ENCODE assay signal across 25 cellular contexts in the genomic region with DNA sequence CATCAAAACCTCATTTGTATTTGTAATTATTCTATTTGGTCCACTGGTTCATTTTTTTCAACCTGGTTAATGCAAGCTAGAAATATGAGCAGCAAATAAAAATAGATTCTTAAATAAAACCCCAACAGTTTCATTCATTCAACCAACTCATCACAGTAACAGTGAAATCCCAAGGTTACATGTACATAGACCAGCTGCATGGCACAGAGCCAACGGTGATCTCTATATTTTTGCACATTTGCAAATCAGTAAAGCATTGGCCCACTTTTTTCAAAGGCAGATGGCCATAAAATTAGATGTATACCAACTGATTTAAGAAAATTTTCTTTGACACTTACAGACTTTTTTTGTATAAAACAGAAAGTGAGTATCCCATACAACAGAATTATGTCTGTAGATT. TPM values are rescaled to one million over a fixed set of nuclear protein-coding genes. Genes with fewer than 3 reads are reported as not detected.
DNase-seq lines count a peak whose midpoint lies in the region; ATAC-seq and TF ChIP-seq lines count a peak whose summit lies in the region.
"Had no signal": no experiment of that assay in that cellular context is flagged by ENCODE, and none has a peak within 500 bp of the region (broad histone marks: within the 10 kb centered on the region; RNA-seq: fewer than 3 reads in every experiment).

No MANE protein-coding gene starts in this region.

- H3K36me3 ChIP-seq in DND-41 (ENCODE audit: insufficient read depth, low read length) (no peaks in the 10 kb centered on the region), adipocyte (ENCODE audit: control insufficient read depth, insufficient read depth, low read length, severe bottlenecking) (no peaks in the 10 kb centered on the region), mesenchymal stem cell (ENCODE audit: control insufficient read depth in 1 of 2, insufficient read depth in 2 of 2, low read depth in 1 of 2, low read length in 2 of 2) (no peaks in the 10 kb centered on the region), tibial nerve (no peaks in the 10 kb centered on the region)

- H3K14ac ChIP-seq in mesenchymal stem cell (ENCODE audit: low read length in 2 of 2) = no peak overlapping the region

- peaks cover 0 to 7% (median 5%) of the 10 kb centered on the region in 3 donors for H3K9me3 Mint-ChIP-seq in T-cell
- no peaks in the 10 kb centered on the region for H3K9me3 Mint-ChIP-seq in endothelial cell (ENCODE audit: unreplicated experiment)
- H3K9me3 Mint-ChIP-seq: CD4-positive, alpha-beta T cell had no signal

- H3K36me3 Mint-ChIP-seq in T-cell (no peaks in the 10 kb centered on the region), endothelial cell (ENCODE audit: low read depth, unreplicated experiment) (no peaks in the 10 kb centered on the region)

- H3K9me3 ChIP-seq in DND-41 (ENCODE audit: insufficient read depth, low read length, severe bottlenecking) (peaks cover 1% of the 10 kb centered on the region), adipocyte (ENCODE audit: control insufficient read depth, low read length) (peaks cover 8% of the 10 kb centered on the region), mesenchymal stem cell (ENCODE audit: control insufficient read depth, low read length) (peaks cover 10% of the 10 kb centered on the region), tibial nerve (peaks cover 0 to 9% (median 3%) of the 10 kb centered on the region in 4 donors)
- H3K9me3 ChIP-seq: SK-N-SH had no signal

- no peak overlapping the region for H3K4me3 ChIP-seq in DND-41 (ENCODE audit: low read depth in 1 of 2, low read length in 2 of 2)
- H3K4me3 ChIP-seq in adipocyte (ENCODE audit: low read length) = no peak overlapping the region
- no peak overlapping the region for H3K4me3 ChIP-seq in mesenchymal stem cell (ENCODE audit: insufficient read depth in 1 of 2, low read depth in 1 of 2, low read length in 2 of 2)
- no peak overlapping the region for H3K4me3 ChIP-seq in tibial nerve
- H3K4me3 ChIP-seq: GM12878, hepatocyte had no signal

- CTCF ChIA-PET in T-cell (lab: Charles Lee) = interaction anchor here in 1 of 2 donors (0.5 kb wide), 1 partner anchor 9 kb away, joined by 3 read pairs; no protein-coding TSS in a partner anchor

- no peak overlapping the region for H4K91ac ChIP-seq in mesenchymal stem cell (ENCODE audit: low read length)

- no peak overlapping the region for H4K8ac ChIP-seq in mesenchymal stem cell (ENCODE audit: low read length)

- H3K27ac Mint-ChIP-seq in T-cell (no peak overlapping the region), endothelial cell (ENCODE audit: unreplicated experiment) (no peak overlapping the region)
- H3K27ac Mint-ChIP-seq: CD4-positive, alpha-beta T cell had no signal

- no peak overlapping the region for H3K4ac ChIP-seq in mesenchymal stem cell (ENCODE audit: low read depth in 1 of 2, low read length in 2 of 2)

- DNase-seq in DND-41 (peak; percentile 9), NAMALWA (ENCODE audit: low spot score) (peak; percentile 96), adipocyte (ENCODE audit: low read depth) (peak; percentile 16), mesenchymal stem cell (peak; percentile 11), tibial nerve (ENCODE audit: low spot score in 2 of 2) (no peak), T-cell (no peak), endothelial cell (ENCODE audit: low spot score) (no peak), epidermal melanocyte (ENCODE audit: insufficient read length, low spot score) (no peak)
- DNase-seq: activated CD4-positive, alpha-beta T cell treated with anti-CD3 and anti-CD28 coated beads, Interleukin-2, amount 50 U/mL, for 48 hours; activated effector memory CD4-positive, alpha-beta T cell treated with Interleukin-2 at 50 U/mL for 16 hours; CD4-positive, alpha-beta T cell; NCI-H1092 treated with DMSO at 0.1 percent for 48 hours; NCI-H2029 treated with DMSO at 0.1 percent for 48 hours; SK-N-SH had no signal

- WGBS in mesenchymal stem cell = 100% methylated on average over 1 of the region's 1 CpG
- 47 to 52% methylated on average over 1 of the region's 1 CpG for WGBS in tibial nerve, 2 donors

- H3K27me3 ChIP-seq in DND-41 (ENCODE audit: insufficient read depth, low read length, poor library complexity) (no peaks in the 10 kb centered on the region), adipocyte (replicated peaks; ENCODE audit: control insufficient read depth, insufficient read depth, low read length) (no peaks in the 10 kb centered on the region), mesenchymal stem cell (ENCODE audit: control insufficient read depth in 1 of 2, insufficient read depth in 1 of 2, low read length in 2 of 2) (no peaks in the 10 kb centered on the region), tibial nerve (no peaks in the 10 kb centered on the region)
- H3K27me3 ChIP-seq: hepatocyte had no signal

- H3K18ac ChIP-seq in mesenchymal stem cell (ENCODE audit: low read depth in 1 of 2, low read length in 2 of 2) = no peak overlapping the region

- no peak overlapping the region for H2BK5ac ChIP-seq in mesenchymal stem cell (ENCODE audit: low read depth, low read length, poor library complexity, severe bottlenecking)

- H3K27ac ChIP-seq in DND-41 (ENCODE audit: low read length) (no peak overlapping the region), mesenchymal stem cell (ENCODE audit: low read length, poor library complexity, severe bottlenecking) (no peak overlapping the region), tibial nerve (no peak overlapping the region)
- H3K27ac ChIP-seq: hepatocyte, parathyroid adenoma had no signal

- H3K79me1 ChIP-seq in mesenchymal stem cell (replicated peaks; ENCODE audit: low read length, poor library complexity, severe bottlenecking) = no peaks in the 10 kb centered on the region

- no peaks in the 10 kb centered on the region for H4K20me1 ChIP-seq in DND-41 (ENCODE audit: insufficient read depth, low read length)

- H2BK120ac ChIP-seq in mesenchymal stem cell (ENCODE audit: low read depth, low read length) = no peak overlapping the region

- H2BK12ac ChIP-seq in mesenchymal stem cell (ENCODE audit: low read length in 2 of 2) = no peak overlapping the region

- ATAC-seq in DND-41 (ENCODE audit: insufficient read depth, low read depth) (no peak), T-cell (replicated peaks in 1 of 4) (no peak)
- ATAC-seq: GM12878, right cardiac atrium had no signal

- H2AK5ac ChIP-seq in mesenchymal stem cell (ENCODE audit: low read length, severe bottlenecking) = no peak overlapping the region

- no peaks in the 10 kb centered on the region for H3K79me2 ChIP-seq in DND-41 (ENCODE audit: insufficient read depth, low read length)
- H3K79me2 ChIP-seq: hepatocyte, parathyroid adenoma had no signal

- H2BK15ac ChIP-seq in mesenchymal stem cell (ENCODE audit: low read depth, poor library complexity, severe bottlenecking) = no peak overlapping the region

- TF ChIP-seq EP300 in tibial nerve (IDR thresholded peaks at IDR 0.05) = no peak

- no peak overlapping the region for H3K4me2 ChIP-seq in DND-41 (ENCODE audit: insufficient read depth, low read length)
- no peak overlapping the region for H3K4me2 ChIP-seq in mesenchymal stem cell (ENCODE audit: low read length, poor library complexity, severe bottlenecking)
- H3K4me2 ChIP-seq: hepatocyte, SK-N-SH had no signal

- TF ChIP-seq CTCF in DND-41 (IDR thresholded peaks at IDR 0.05; ENCODE audit: borderline replicate concordance, extremely low read depth, low read length, poor library complexity, severe bottlenecking) = no peak
- TF ChIP-seq CTCF in tibial nerve (IDR thresholded peaks at IDR 0.05) = no peak
- TF ChIP-seq CTCF in endothelial cell (IDR thresholded peaks at IDR 0.05; ENCODE audit: unreplicated experiment) = no peak

- H3K4me1 ChIP-seq in DND-41 (ENCODE audit: insufficient read depth, low read length) (no peaks in the 10 kb centered on the region), adipocyte (ENCODE audit: control insufficient read depth, insufficient read depth, low read length) (peaks cover 24% of the 10 kb centered on the region), mesenchymal stem cell (ENCODE audit: control insufficient read depth, insufficient read depth, low read depth, low read length) (no peaks in the 10 kb centered on the region), tibial nerve (no peaks in the 10 kb centered on the region)
- H3K4me1 ChIP-seq: parathyroid adenoma had no signal

- H3K9ac ChIP-seq in DND-41 (ENCODE audit: low read depth, low read length) = no peak overlapping the region
- no peak overlapping the region for H3K9ac ChIP-seq in adipocyte (ENCODE audit: low read length)
- H3K9ac ChIP-seq in mesenchymal stem cell (ENCODE audit: low read length) = no peak overlapping the region
- H3K9ac ChIP-seq: parathyroid adenoma, SK-N-SH had no signal

- H3K4me3 Mint-ChIP-seq in T-cell (no peak overlapping the region), endothelial cell (ENCODE audit: unreplicated experiment) (no peak overlapping the region)
- H3K4me3 Mint-ChIP-seq: CD4-positive, alpha-beta T cell; nephron had no signal

- no peaks in the 10 kb centered on the region for H3K27me3 Mint-ChIP-seq in T-cell
- H3K27me3 Mint-ChIP-seq in endothelial cell (ENCODE audit: unreplicated experiment) = no peaks in the 10 kb centered on the region
- H3K27me3 Mint-ChIP-seq: CD4-positive, alpha-beta T cell had no signal

- TF ChIP-seq POLR2A in tibial nerve (IDR thresholded peaks at IDR 0.05) = no peak

- no peaks in the 10 kb centered on the region for H3K4me1 Mint-ChIP-seq in T-cell
- no peaks in the 10 kb centered on the region for H3K4me1 Mint-ChIP-seq in endothelial cell (ENCODE audit: unreplicated experiment)

- POLR2A ChIA-PET in T-cell (lab: Charles Lee) = no interaction called here

- no peak overlapping the region for H3K23ac ChIP-seq in mesenchymal stem cell (ENCODE audit: low read length in 2 of 2)

- no peak overlapping the region for H2AFZ ChIP-seq in DND-41 (ENCODE audit: low read depth, low read length)
- no peak overlapping the region for H2AFZ ChIP-seq in mesenchymal stem cell (ENCODE audit: low read depth, low read length)
- H2AFZ ChIP-seq: hepatocyte, parathyroid adenoma had no signal

RNA-seq across cellular contexts. Expression of a gene that starts 49.3 kb away (rescaled TPM):
- not detected for polyA plus RNA-seq in mesenchymal stem cell (2013, experiment 1 of 2)
- polyA plus RNA-seq in mesenchymal stem cell (2013, experiment 2 of 2) = not detected
- total RNA-seq in tibial nerve = not detected
- not detected for total RNA-seq in T-cell
- total RNA-seq in endothelial cell (ENCODE audit: unreplicated experiment) = not detected
- total RNA-seq: CD4-positive, alpha-beta T cell; GM12878; HT1080; liver; mononuclear cell; NCI-H460; ureter had no signal
- polyA plus RNA-seq: AG04450, GM12878, liver, SK-N-SH had no signal

Comparison
In these comparisons a context has a peak if more than half of its experiments do, and no peak if none do; other contexts are left out.
1. DNase-seq: peak in DND-41 (single experiment), NAMALWA (single experiment), adipocyte (single experiment) and mesenchymal stem cell (single experiment); none in tibial nerve (0 of 2), T-cell (0 of 34), endothelial cell (single experiment) and epidermal melanocyte (single experiment).